ENCODE assay signal across 8 cellular contexts in the genomic region with DNA sequence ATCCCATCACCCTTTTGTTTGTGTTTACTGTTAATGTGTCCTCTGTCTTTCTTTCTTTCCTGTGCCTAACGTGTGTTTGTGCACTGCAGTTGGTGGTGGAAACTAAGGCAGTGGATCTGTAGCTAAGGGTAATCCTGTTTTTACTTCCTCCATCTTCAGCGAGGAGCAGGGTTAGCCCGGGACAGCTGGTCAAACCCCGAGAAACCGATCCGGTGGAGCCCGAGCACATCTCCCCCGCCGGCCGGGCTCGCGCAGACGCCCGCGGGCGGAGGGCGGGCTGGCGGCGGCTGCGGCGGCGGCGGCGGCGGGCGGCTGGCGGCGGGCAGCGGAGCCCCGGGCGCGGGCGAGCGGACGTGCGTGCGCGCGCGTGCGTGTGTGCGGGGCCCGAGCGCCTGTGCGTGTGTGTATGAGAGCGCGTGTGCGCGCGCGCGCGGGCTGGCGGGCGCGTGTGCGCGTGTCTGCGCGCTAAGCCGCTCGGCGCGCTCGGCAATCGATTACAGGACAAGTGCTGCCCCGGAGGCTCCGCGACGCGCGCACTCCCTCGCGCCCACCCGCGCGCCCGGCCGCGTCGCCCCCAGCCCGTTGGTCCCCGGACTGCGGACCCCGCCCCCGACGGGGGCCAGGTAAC. TPM values are rescaled to one million over a fixed set of nuclear protein-coding genes. Genes with fewer than 3 reads are reported as not detected.
A peak's percentile ranks its signal among the peaks of the same experiment; 100 is the strongest.
DNase-seq lines count a peak whose midpoint lies in the region; ATAC-seq and TF ChIP-seq lines count a peak whose summit lies in the region.

A gene (minus strand): TSS at position 176 of the 628 bp plus-strand sequence. CDS start 2,983 bp downstream, outside the sequence.

- CTCF ChIA-PET in PC-9 (lab: Charles Lee): no interaction called here

- no peaks in the 10 kb centered on the region for H3K27me3 ChIP-seq in PC-9 (ENCODE audit: insufficient read depth, low read depth)

- peaks cover 32% of the 10 kb centered on the region for H3K4me1 ChIP-seq in PC-9 (replicated peaks; ENCODE audit: insufficient read depth)

- H3K4me3 ChIP-seq in PC-9: peak within 1 kb of the TSS; percentile 83
- H3K4me3 ChIP-seq in fibroblast of mammary gland (ENCODE audit: control insufficient read depth, low read depth, low read length): peak within 1 kb of the TSS; percentile 78

- peaks cover 55 to 64% of the 10 kb centered on the region in 2 donors for H3K4me1 Mint-ChIP-seq in natural killer cell

- no peaks in the 10 kb centered on the region for H4K20me1 ChIP-seq in PC-9 (ENCODE audit: insufficient read depth)

- no peaks in the 10 kb centered on the region; the same call in 1 of the 2 replicates for H3K9me3 ChIP-seq in PC-9 (ENCODE audit: insufficient read depth, low read depth)

- peaks cover 51% of the 10 kb centered on the region for H3K79me2 ChIP-seq in PC-9 (ENCODE audit: low read depth)

- no peaks in the 10 kb centered on the region for H3K9me2 ChIP-seq in PC-9 (ENCODE audit: insufficient read depth)

- no TSS peak for BruUV-seq in PC-9 (replicated peaks; lab: Mats Ljungman, UMichigan)

- 0 out of 2 replicates have a peak, but pooled peaks cover 7% of the 10 kb centered on the region for H3K36me3 ChIP-seq in PC-9 (ENCODE audit: low read depth)

- H3K27ac Mint-ChIP-seq in natural killer cell: peak within 1 kb of the TSS; percentile 91 to 93

- DNase-seq in DMS 273 treated with DMSO at 0.1 percent for 48 hours (lab: John Stamatoyannopoulos, UW) (peak; percentile 87), HuH-7 (ENCODE audit: low spot score) (peak; percentile 68), PC-9 (peak; percentile 45 to 61), activated T-helper 1 cell treated with Interleukin-2 at 50 U/mL for 16 hours (ENCODE audit: low read depth) (peak; percentile 49), fibroblast of mammary gland (ENCODE audit: low read depth) (peak; percentile 87), natural killer cell (peak; percentile 80)
- DNase-seq in stimulated activated naive CD4-positive, alpha-beta T cell (lab: John Stamatoyannopoulos, UW): peak; percentile 46 to 78 (median 58)

- intact Hi-C loops in PC-9 (cut with micrococcal nuclease; ENCODE audit: unreplicated experiment) (loop anchor here (1.0 to 5.0 kb wide), 7 partner anchors 37 to 1656 kb away; a partner anchor contains a TSS), natural killer cell (cut with micrococcal nuclease) (loop anchor here (1.0 to 5.0 kb wide), 5 partner anchors 47 to 336 kb away; no protein-coding TSS in a partner anchor)

- ATAC-seq in GM21526 (IDR thresholded peaks at IDR 0.05; ENCODE audit: low FRiP score, unreplicated experiment) (peak; percentile 63), natural killer cell (peak; percentile 72 to 91 (median 79))

- H3K4me2 ChIP-seq in PC-9: peak within 1 kb of the TSS; percentile 90

- no peaks in the 10 kb centered on the region for H3K9me3 Mint-ChIP-seq in natural killer cell

- POLR2A ChIA-PET in PC-9 (lab: Charles Lee; ENCODE audit: unreplicated experiment): interaction anchor here (0.6 kb wide), 2 partner anchors 193 to 194 kb away, joined by 3 to 9 read pairs; no protein-coding TSS in a partner anchor

- H2AFZ ChIP-seq in PC-9: peak within 1 kb of the TSS; percentile 82

- no peaks in the 10 kb centered on the region for H3K27me3 Mint-ChIP-seq in natural killer cell (ENCODE audit: low read depth in 2 of 2)

- H3K4me3 Mint-ChIP-seq in natural killer cell: peak within 1 kb of the TSS; percentile 98

- H3F3A ChIP-seq in PC-9 (ENCODE audit: insufficient read depth, low read depth): peaks cover 25% of the 10 kb centered on the region; the same call in 1 of the 2 replicates

- no peaks in the 10 kb centered on the region for H3K36me3 Mint-ChIP-seq in natural killer cell

- no peak for TF ChIP-seq CTCF in PC-9 (conservative IDR thresholded peaks at IDR 0.05)
- TF ChIP-seq CTCF in fibroblast of mammary gland (conservative IDR thresholded peaks at IDR 0.05; ENCODE audit: control insufficient read depth, insufficient read depth, low read depth, low read length): no peak
- TF ChIP-seq CTCF in natural killer cell (IDR thresholded peaks at IDR 0.05): no peak

- peak within 1 kb of the TSS; percentile 86 for H3K27ac ChIP-seq in PC-9

RNA-seq across cellular contexts. Expression of the gene that starts here (rescaled TPM):
- 22.2 and 28.3 TPM in 2 replicates for total RNA-seq in PC-9 (2021)
- 100 to 1,000 TPM in 2 of 3 donors, 10 to 100 TPM in 1; 74.4 to 162 (median 133) TPM for total RNA-seq in natural killer cell

Comparison
In these comparisons a context has a peak if more than half of its experiments do, and no peak if none do; other contexts are left out.
1. Peak in every context shown above with its lines: DNase-seq, ATAC-seq, H3K4me3 ChIP-seq and H3K27ac ChIP-seq.